Comparison of ENCODE assay signal across 8 cellular contexts in the genomic region with DNA sequence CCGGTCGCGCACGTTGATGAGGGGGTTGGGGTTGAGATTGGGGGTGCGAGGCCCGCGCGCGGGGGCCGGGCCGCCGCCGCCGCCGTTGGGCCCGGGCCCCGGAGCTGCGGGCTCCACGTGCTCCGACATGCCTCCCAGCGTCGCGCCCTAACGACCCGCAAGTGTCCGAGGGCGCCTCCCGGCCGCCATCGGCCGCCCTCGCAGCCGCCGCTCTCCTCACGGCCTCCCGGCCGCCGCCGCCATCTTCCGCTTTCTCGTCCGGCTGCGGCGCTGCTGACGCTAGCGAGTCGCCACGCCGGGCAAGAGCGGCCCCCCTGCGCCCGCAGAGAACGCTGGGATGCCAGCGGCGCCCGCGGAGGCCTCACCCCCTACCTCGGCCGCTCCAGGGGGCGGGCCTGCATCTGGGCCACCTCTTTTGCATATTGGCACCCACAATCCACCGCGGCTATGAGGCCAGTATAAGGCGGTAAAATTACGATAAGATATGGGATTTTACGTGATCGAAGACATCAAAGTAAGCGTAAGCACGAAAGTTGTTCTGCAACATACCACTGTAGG.
DNase-seq lines count a peak whose midpoint lies in the region; ATAC-seq and TF ChIP-seq lines count a peak whose summit lies in the region.

A gene (minus strand): TSS at position 256 of the 558 bp plus-strand sequence. CDS start 127 bp downstream, at position 129.

- peaks cover 2% of the 10 kb centered on the region for H3K27me3 ChIP-seq in BLaER1

- H3K4me3 ChIP-seq in BLaER1 (peak within 1 kb of the TSS; percentile 99), choroid plexus epithelial cell (ENCODE audit: low read depth, low read length) (peak within 1 kb of the TSS; percentile 90)

- peak within 1 kb of the TSS; percentile 99 for H3K9ac ChIP-seq in BLaER1

- H3K9me3 ChIP-seq in BLaER1 = no peaks in the 10 kb centered on the region

- H3K27ac ChIP-seq in BLaER1 = peak within 1 kb of the TSS; percentile 98

- H3K36me3 ChIP-seq in BLaER1 = peaks cover 31% of the 10 kb centered on the region

- no peak for TF ChIP-seq CTCF in choroid plexus epithelial cell (conservative IDR thresholded peaks at IDR 0.05; ENCODE audit: low read depth, low read length)

- peak; percentile 83 to 95 for DNase-seq in NCI-H526 (lab: John Stamatoyannopoulos, UW)
- peak; percentile 97 to 99 for DNase-seq in activated CD4-positive, alpha-beta T cell treated with anti-CD3 and anti-CD28 coated beads for 4 hours
- DNase-seq in choroid plexus epithelial cell (ENCODE audit: low read depth) = peak; percentile 98
- DNase-seq in kidney tubule cell (ENCODE audit: low spot score) = peak; percentile 98
- DNase-seq in stimulated activated CD4-positive, alpha-beta T cell treated with anti-CD3 and anti-CD28 coated beads, Interleukin-1b, Interleukin-23, amount 100 ng/mL, for 1 hour (ENCODE audit: low read depth in 2 of 2) = peak; percentile 93 to 97

- peaks cover 49% of the 10 kb centered on the region for H4K20me1 ChIP-seq in BLaER1

- H3K4me1 ChIP-seq in BLaER1 = peaks cover 58% of the 10 kb centered on the region

- ATAC-seq in GM19324 (IDR thresholded peaks at IDR 0.05; ENCODE audit: low FRiP score, unreplicated experiment) (peak; percentile 86), HG03460 (IDR thresholded peaks at IDR 0.05; ENCODE audit: unreplicated experiment) (peak; percentile 70)

- H3K4me2 ChIP-seq in BLaER1 = peak within 1 kb of the TSS; percentile 99

Comparison
In these comparisons a context has a peak if more than half of its experiments do, and no peak if none do; other contexts are left out.
1. Peak in every context shown above with its lines: DNase-seq, ATAC-seq, H3K4me3 ChIP-seq and H3K27ac ChIP-seq.